Comparison of ENCODE assay signal across 15 cellular contexts in genomic region chr2:158963036-158963435, GRCh38.
DNase-seq lines count a peak whose midpoint lies in the region; TF ChIP-seq lines count a peak whose summit lies in the region.
"Had no signal": no experiment of that assay in that cellular context is flagged by ENCODE, and none has a peak within 500 bp of the region (broad histone marks: within the 10 kb centered on the region; RNA-seq: fewer than 3 reads in every experiment).

No MANE protein-coding gene starts in this region.

- peaks cover 3% of the 10 kb centered on the region for H3K27me3 Mint-ChIP-seq in nephron progenitor cell (ENCODE audit: low read depth, poor library complexity)

- no peaks in the 10 kb centered on the region for H3K27me3 ChIP-seq in WERI-Rb-1 (ENCODE audit: insufficient read depth, low read depth, severe bottlenecking)

- H3K4me3 Mint-ChIP-seq in nephron progenitor cell = no peak overlapping the region
- H3K4me3 Mint-ChIP-seq: CD8-positive, alpha-beta memory T cell; H9 had no signal

- H3K27ac Mint-ChIP-seq in nephron progenitor cell = peak overlapping the region; percentile 77
- H3K27ac Mint-ChIP-seq: CD8-positive, alpha-beta memory T cell; H9 had no signal

- peaks cover 7% of the 10 kb centered on the region for H3K9me3 Mint-ChIP-seq in nephron progenitor cell
- H3K9me3 Mint-ChIP-seq: CD8-positive, alpha-beta memory T cell had no signal

- DNase-seq in NCI-H2227 treated with DMSO at 0.1 percent for 48 hours (lab: John Stamatoyannopoulos, UW) (peak; percentile 31), NCI-H2227 (lab: John Stamatoyannopoulos, UW; ENCODE audit: unreplicated experiment) (no peak), WERI-Rb-1 (no peak), nephron progenitor cell (no peak), ecto neural progenitor cell (ENCODE audit: low spot score) (no peak), putamen (ENCODE audit: low spot score) (no peak), NCI-H510A treated with DMSO at 0.1 percent for 48 hours (lab: John Stamatoyannopoulos, UW) (no peak)
- DNase-seq: Caco-2; CD8-positive, alpha-beta memory T cell; DMS53; GOT3; H9 had no signal

- peaks cover 75% of the 10 kb centered on the region for H3K4me1 Mint-ChIP-seq in nephron progenitor cell

- H3K9me3 ChIP-seq in WERI-Rb-1 (ENCODE audit: severe bottlenecking) = no peaks in the 10 kb centered on the region
- H3K9me3 ChIP-seq: BLaER1, Caco-2 had no signal

- no peak overlapping the region for H3K4me3 ChIP-seq in WERI-Rb-1 (ENCODE audit: low read depth, low read length)
- H3K4me3 ChIP-seq: BLaER1, K562 had no signal

- peaks cover 5% of the 10 kb centered on the region for H3K36me3 Mint-ChIP-seq in nephron progenitor cell (ENCODE audit: low read depth)
- H3K36me3 Mint-ChIP-seq: CD8-positive, alpha-beta memory T cell had no signal

- H3K36me3 ChIP-seq in WERI-Rb-1 = no peaks in the 10 kb centered on the region
- H3K36me3 ChIP-seq: BLaER1 had no signal

- TF ChIP-seq CTCF in WERI-Rb-1 (IDR thresholded peaks at IDR 0.05; ENCODE audit: low read depth, low read length) (no peak), nephron progenitor cell (IDR thresholded peaks at IDR 0.05) (no peak)

- H3K27ac ChIP-seq in WERI-Rb-1 = peak overlapping the region; percentile 31; the same call in 1 of the 2 replicates
- H3K27ac ChIP-seq: 22Rv1, BLaER1 had no signal
